ENCODE assay signal across 24 cellular contexts in the genomic region with DNA sequence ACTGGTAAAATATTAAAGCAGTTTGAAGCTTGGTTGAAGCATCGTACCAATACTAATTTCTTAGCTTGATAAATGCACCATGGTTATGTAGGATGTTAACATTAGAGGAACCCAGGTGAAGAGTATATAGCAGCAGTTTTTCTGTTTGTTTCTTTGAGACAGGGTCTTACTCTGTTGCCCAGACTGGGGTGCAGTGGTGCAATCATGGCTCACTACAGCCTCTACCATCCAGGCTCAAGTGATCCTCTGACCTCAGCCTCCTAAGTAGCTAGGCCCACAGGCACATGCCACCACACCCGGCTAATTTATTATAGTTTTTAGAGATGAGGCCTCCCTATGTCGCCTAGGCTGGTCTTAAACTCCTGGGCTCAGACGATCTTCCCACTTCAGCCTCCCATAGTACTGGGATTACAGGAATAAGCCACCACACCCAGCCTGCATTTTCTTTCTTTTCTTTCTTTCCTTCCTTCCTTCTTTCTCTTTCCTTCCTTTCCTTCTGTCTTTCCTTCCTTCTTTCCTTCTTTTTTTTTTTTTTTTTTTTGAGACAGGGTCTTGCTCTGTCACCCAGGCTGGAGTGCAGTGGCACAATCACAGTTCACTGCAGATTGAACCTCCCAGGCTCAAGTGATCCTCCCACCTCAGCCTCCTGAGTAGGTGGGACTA.
"Had no signal": no experiment of that assay in that cellular context is flagged by ENCODE, and none has a peak within 500 bp of the region (broad histone marks: within the 10 kb centered on the region; RNA-seq: fewer than 3 reads in every experiment).

No MANE protein-coding gene starts in this region.

- H3K27ac ChIP-seq: lower lobe of right lung, ovary, skin epidermis, suprapubic skin, thoracic aorta, tibial artery, vagina had no signal

- H3K4me3 ChIP-seq: lower lobe of right lung, ovary, skin epidermis, suprapubic skin, thoracic aorta, tibial artery, vagina had no signal

- FAIRE-seq: keratinocyte had no signal

- H3K27me3 ChIP-seq: ovary, suprapubic skin, tibial artery, vagina had no signal

- ATAC-seq: left cardiac atrium; left lobe of liver; lower lobe of right lung; natural killer cell; right cardiac atrium; sciatic nerve; stimulated activated effector memory CD8-positive, alpha-beta T cell treated with anti-CD3 and anti-CD28 coated beads, Interleukin-12 subunit alpha, Interleukin-12 subunit beta, amount 100 ng/mL, for 72 hours had no signal

- H3K9me3 ChIP-seq: lower lobe of right lung, ovary, suprapubic skin, thoracic aorta, tibial artery, vagina had no signal

- DNase-seq: hippocampal formation; kidney glomerular epithelial cell; left cardiac atrium; lower lobe of right lung; mammary epithelial cell; mesenchymal stem cell; naive B cell; natural killer cell; ovary; right cardiac atrium; stimulated activated CD4-positive, alpha-beta T cell treated with anti-CD3 and anti-CD28 coated beads, Interleukin-12 subunit alpha, Interleukin-12 subunit beta, amount 100 ng/mL, for 4 hours; stimulated activated CD4-positive, alpha-beta T cell treated with anti-CD3 and anti-CD28 coated beads, Interleukin-15, amount 100 ng/mL, for 24 hours; stimulated activated CD4-positive, alpha-beta T cell treated with anti-CD3 and anti-CD28 coated beads, Interleukin-2, amount 100 ng/mL, for 24 hours; stimulated activated CD4-positive, alpha-beta T cell treated with anti-CD3 and anti-CD28 coated beads, Interleukin-4, amount 100 ng/mL, for 1 hour; stimulated activated naive CD4-positive, alpha-beta T cell; tibial artery had no signal

- H3K36me3 ChIP-seq: lower lobe of right lung, ovary, suprapubic skin, thoracic aorta, tibial artery, vagina had no signal
